ENCODE assay signal across 8 cellular contexts in the genomic region with DNA sequence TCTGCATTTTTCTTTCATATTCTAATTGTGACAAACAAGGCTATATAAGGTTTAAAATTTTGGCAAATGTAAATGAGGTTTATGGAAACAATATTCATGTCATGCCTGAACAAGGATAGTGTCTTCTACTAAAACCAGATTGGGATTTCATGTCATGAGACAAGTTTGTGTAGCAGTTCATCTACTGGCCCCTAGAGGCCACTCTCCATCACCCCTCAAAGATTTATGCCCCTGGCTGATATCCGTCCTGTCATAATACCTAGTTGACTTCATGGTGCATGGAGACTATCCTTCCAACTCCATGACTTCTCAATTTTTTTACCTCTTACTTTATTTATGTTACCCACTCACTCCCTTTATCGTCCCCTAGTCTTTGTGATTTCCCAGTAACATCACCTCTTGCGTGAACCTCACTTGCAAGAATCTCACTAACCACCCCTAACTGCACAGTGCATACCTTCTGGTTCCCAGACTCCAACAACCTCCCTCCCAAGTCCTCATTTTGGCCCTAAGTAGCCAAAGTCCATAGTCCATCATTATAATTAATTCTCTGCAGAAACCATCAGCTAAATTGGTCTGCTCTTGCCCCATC.
DNase-seq lines count a peak whose midpoint lies in the region; ATAC-seq, FAIRE-seq and TF ChIP-seq lines count a peak whose summit lies in the region.

No MANE protein-coding gene starts in this region.

- no peak for TF ChIP-seq POLR2A in endothelial cell of umbilical vein (IDR thresholded peaks at IDR 0.05; ENCODE audit: low read depth, low read length)

- dilution Hi-C loops in endothelial cell of umbilical vein (cut with MboI; ENCODE audit: extremely low pct_ligation_motif_present, low sequenced_read_pairs): no loop called here

- H3K27ac Mint-ChIP-seq in neural progenitor cell: no peak overlapping the region

- ATAC-seq in GM19324 (IDR thresholded peaks at IDR 0.05; ENCODE audit: low FRiP score, unreplicated experiment) (peak; percentile 72), HG03196 (IDR thresholded peaks at IDR 0.05; ENCODE audit: unreplicated experiment) (peak; percentile 87)

- DNase-seq in Daoy (ENCODE audit: low read depth) (peak; percentile 11), NCI-H82 (lab: John Stamatoyannopoulos, UW) (peak; percentile 66), endothelial cell of umbilical vein (ENCODE audit: low read depth, low spot score) (peak; percentile 35), neural progenitor cell (ENCODE audit: low spot score) (peak; percentile 58), dedifferentiated amniotic fluid mesenchymal stem cell (ENCODE audit: extremely low spot score) (no peak), DMS153 (lab: John Stamatoyannopoulos, UW) (no peak)

- no peaks in the 10 kb centered on the region for H3K36me3 ChIP-seq in endothelial cell of umbilical vein (ENCODE audit: control insufficient read depth in 2 of 2, extremely low read depth in 1 of 2, insufficient read depth in 2 of 2, low read length in 2 of 2)
- no peaks in the 10 kb centered on the region for H3K36me3 ChIP-seq in neural progenitor cell

- H3F3A ChIP-seq in neural progenitor cell (ENCODE audit: low read depth): no peaks in the 10 kb centered on the region

- POLR2A ChIA-PET in endothelial cell of umbilical vein (lab: Charles Lee): no interaction called here

- peaks cover 2% of the 10 kb centered on the region for H3K4me1 Mint-ChIP-seq in neural progenitor cell

- peak; percentile 84 for FAIRE-seq in endothelial cell of umbilical vein (lab: Jason Lieb, UNC)

- CTCF ChIA-PET in endothelial cell of umbilical vein (lab: Charles Lee): interaction anchor here (0.8 to 6.5 kb wide), 13 partner anchors 8 to 329 kb away, joined by 3 to 81 read pairs (median 4); no protein-coding TSS in a partner anchor

- H3K4me3 ChIP-seq in endothelial cell of umbilical vein (replicated peaks in 1 of 3; ENCODE audit: insufficient read depth in 1 of 3, low read depth in 1 of 3, low read length in 3 of 3) (no peak overlapping the region), neural progenitor cell (no peak overlapping the region)

- H3K36me3 Mint-ChIP-seq in neural progenitor cell: no peaks in the 10 kb centered on the region

- H2AFZ ChIP-seq in endothelial cell of umbilical vein (ENCODE audit: low read depth, low read length) (no peak overlapping the region), neural progenitor cell (replicated peaks) (no peak overlapping the region)

- H3K27me3 Mint-ChIP-seq in neural progenitor cell (ENCODE audit: insufficient read depth, low read depth): no peaks in the 10 kb centered on the region

- H3K27me3 ChIP-seq in endothelial cell of umbilical vein (ENCODE audit: control insufficient read depth in 2 of 2, insufficient read depth in 2 of 2, low read length in 2 of 2) (no peaks in the 10 kb centered on the region), neural progenitor cell (no peaks in the 10 kb centered on the region)

- H3K9ac ChIP-seq in endothelial cell of umbilical vein (replicated peaks; ENCODE audit: extremely low read depth, insufficient read depth, low read length) (no peak overlapping the region), neural progenitor cell (no peak overlapping the region)

- H4K20me1 ChIP-seq in endothelial cell of umbilical vein (replicated peaks; ENCODE audit: control insufficient read depth, extremely low read depth, insufficient read depth, low read length) (no peaks in the 10 kb centered on the region), neural progenitor cell (ENCODE audit: low read depth) (no peaks in the 10 kb centered on the region)

- H3K4me2 ChIP-seq in endothelial cell of umbilical vein (ENCODE audit: insufficient read depth, low read length) (no peak overlapping the region), neural progenitor cell (no peak overlapping the region)

- TF ChIP-seq CTCF in endothelial cell of umbilical vein (IDR thresholded peaks at IDR 0.05; ENCODE audit: extremely low read depth in 1 of 2, insufficient read depth in 1 of 2, low read depth in 1 of 2, low read length in 2 of 2): peak; percentile 72 to 74
- TF ChIP-seq CTCF in neural progenitor cell (IDR thresholded peaks at IDR 0.05): peak; percentile 82

- H3K9me3 ChIP-seq in endothelial cell of umbilical vein (replicated peaks; ENCODE audit: control insufficient read depth, insufficient read depth, low read length) (no peaks in the 10 kb centered on the region), neural progenitor cell (ENCODE audit: low read depth) (no peaks in the 10 kb centered on the region)

- H3K27ac ChIP-seq in endothelial cell of umbilical vein (ENCODE audit: insufficient read depth, low read depth, low read length) (no peak overlapping the region), neural progenitor cell (no peak overlapping the region)

- H3K4me3 Mint-ChIP-seq in neural progenitor cell: no peak overlapping the region

- intact Hi-C loops in endothelial cell of umbilical vein (cut with micrococcal nuclease): loop anchor here (1.0 to 5.0 kb wide), 3 partner anchors 87 to 328 kb away; partner anchors contain the start of gene NDUFAF5

- H3K9me1 ChIP-seq in endothelial cell of umbilical vein (replicated peaks; ENCODE audit: control insufficient read depth, extremely low read depth, insufficient read depth, low read length): no peaks in the 10 kb centered on the region

- H3K79me2 ChIP-seq in endothelial cell of umbilical vein (ENCODE audit: control insufficient read depth, insufficient read depth, low read length) (no peaks in the 10 kb centered on the region), neural progenitor cell (ENCODE audit: low read depth) (no peaks in the 10 kb centered on the region)

- H3K9me3 Mint-ChIP-seq in neural progenitor cell: no peaks in the 10 kb centered on the region

- BruUV-seq in endothelial cell of umbilical vein (replicated peaks; lab: Mats Ljungman, UMichigan): no TSS peak

- H3K4me1 ChIP-seq in endothelial cell of umbilical vein (ENCODE audit: control insufficient read depth, extremely low read depth, insufficient read depth, low read length) (no peaks in the 10 kb centered on the region), neural progenitor cell (no peaks in the 10 kb centered on the region)

TF ChIP-seq in endothelial cell of umbilical vein, 7 proteins besides CTCF, POLR2A, EP300 and RAD21:
- no peak for TF ChIP-seq MYC (IDR thresholded peaks at IDR 0.05; ENCODE audit: low read depth, low read length)
- no peak for TF ChIP-seq EZH2 (IDR thresholded peaks at IDR 0.05; ENCODE audit: borderline replicate concordance, low read depth, low read length, severe bottlenecking)
- no peak for TF ChIP-seq FOS (IDR thresholded peaks at IDR 0.05; ENCODE audit: borderline replicate concordance, insufficient read depth, low read length)
- TF ChIP-seq, protein P1, sequence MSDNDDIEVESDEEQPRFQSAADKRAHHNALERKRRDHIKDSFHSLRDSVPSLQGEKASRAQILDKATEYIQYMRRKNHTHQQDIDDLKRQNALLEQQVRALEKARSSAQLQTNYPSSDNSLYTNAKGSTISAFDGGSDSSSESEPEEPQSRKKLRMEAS (IDR thresholded peaks at IDR 0.05; ENCODE audit: insufficient read depth, insufficient read length): no peak
- TF ChIP-seq POLR2AphosphoS5 (IDR thresholded peaks at IDR 0.05; ENCODE audit: insufficient read depth, low read depth, low read length): no peak
- TF ChIP-seq JUN (IDR thresholded peaks at IDR 0.05; ENCODE audit: borderline replicate concordance, insufficient read depth, insufficient read length, low read depth): no peak
- TF ChIP-seq GATA2 (IDR thresholded peaks at IDR 0.05; ENCODE audit: insufficient read depth, insufficient read length, low read depth, low read length): no peak

Comparison
In these comparisons a context has a peak if more than half of its experiments do, and no peak if none do; other contexts are left out.
1. DNase-seq: peak in Daoy (single experiment), NCI-H82 (single experiment), endothelial cell of umbilical vein (single experiment) and neural progenitor cell (single experiment); none in dedifferentiated amniotic fluid mesenchymal stem cell (single experiment) and DMS153 (single experiment).